18 cellular contexts compared by ENCODE assay signal in the genomic region with DNA sequence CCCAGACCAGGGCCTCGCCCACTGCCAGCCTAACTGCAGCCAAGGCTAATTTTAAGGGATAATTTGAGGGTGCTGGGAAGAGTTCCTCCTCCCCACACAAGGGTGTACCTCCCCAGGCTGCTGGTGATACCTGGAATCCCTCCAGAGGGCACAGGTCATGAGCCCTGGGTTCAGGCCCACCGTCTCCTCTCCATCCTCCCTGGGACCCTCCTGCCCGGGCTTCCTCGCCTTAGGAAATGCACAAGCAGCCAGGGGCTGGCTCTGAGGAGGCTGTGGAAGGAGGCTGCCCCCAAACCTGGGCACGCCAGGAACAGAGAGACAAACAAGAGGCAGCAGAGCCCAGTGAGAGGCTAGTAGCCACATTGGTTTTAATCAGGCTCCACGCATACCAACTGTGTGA. TPM values are rescaled to one million over a fixed set of nuclear protein-coding genes. Genes with fewer than 3 reads are reported as not detected.
DNase-seq lines count a peak whose midpoint lies in the region; ATAC-seq, FAIRE-seq and TF ChIP-seq lines count a peak whose summit lies in the region.
"Had no signal": no experiment of that assay in that cellular context is flagged by ENCODE, and none has a peak within 500 bp of the region (broad histone marks: within the 10 kb centered on the region; RNA-seq: fewer than 3 reads in every experiment).

No MANE protein-coding gene starts in this region.

- TF ChIP-seq CTCF in astrocyte (IDR thresholded peaks at IDR 0.05; ENCODE audit: insufficient read depth, low read depth, low read length) (no peak), spleen (IDR thresholded peaks at IDR 0.05 in 8 of 11, conservative IDR thresholded peaks at IDR 0.05 in 3 of 11) (no peak), lower leg skin (IDR thresholded peaks at IDR 0.05) (no peak), OCI-LY7 (conservative IDR thresholded peaks at IDR 0.05; ENCODE audit: low read length) (no peak), WERI-Rb-1 (IDR thresholded peaks at IDR 0.05; ENCODE audit: low read depth, low read length) (no peak)

- no peak overlapping the region for H3K14ac ChIP-seq in mesenchymal stem cell (ENCODE audit: low read length in 2 of 2)

- peaks cover 2% of the 10 kb centered on the region for H3K9me3 Mint-ChIP-seq in astrocyte (ENCODE audit: unreplicated experiment)

- H3K23ac ChIP-seq in mesenchymal stem cell (ENCODE audit: low read length in 2 of 2): no peak overlapping the region

- peaks cover 62% of the 10 kb centered on the region for H3K4me1 Mint-ChIP-seq in astrocyte (ENCODE audit: low read depth, unreplicated experiment)

- no peaks in the 10 kb centered on the region for H3K79me1 ChIP-seq in mesenchymal stem cell (replicated peaks; ENCODE audit: low read length, poor library complexity, severe bottlenecking)

- CTCF ChIA-PET in OCI-LY7 (lab: Charles Lee; ENCODE audit: unreplicated experiment): no interaction called here

- 83% methylated on average over 6 of the region's 6 CpGs for WGBS in mesenchymal stem cell
- 66 to 94% (median 83%) methylated on average over 6 of the region's 6 CpGs for WGBS in spleen, 5 donors
- WGBS in lower leg skin, 2 donors: 90 to 92% methylated on average over 6 of the region's 6 CpGs

- H3K4ac ChIP-seq in mesenchymal stem cell (ENCODE audit: low read depth in 1 of 2, low read length in 2 of 2): no peak overlapping the region

- peak overlapping the region; percentile 68 for H2AK5ac ChIP-seq in mesenchymal stem cell (ENCODE audit: low read length, severe bottlenecking)

- no peak overlapping the region for H4K8ac ChIP-seq in mesenchymal stem cell (ENCODE audit: low read length)

- H3K36me3 ChIP-seq in BLaER1 (no peaks in the 10 kb centered on the region), astrocyte (ENCODE audit: insufficient read depth, low read length) (no peaks in the 10 kb centered on the region), mesenchymal stem cell (ENCODE audit: control insufficient read depth in 1 of 2, insufficient read depth in 2 of 2, low read depth in 1 of 2, low read length in 2 of 2) (no peaks in the 10 kb centered on the region), spleen (no peaks in the 10 kb centered on the region), OCI-LY7 (ENCODE audit: insufficient read depth, low read length) (no peaks in the 10 kb centered on the region), WERI-Rb-1 (no peaks in the 10 kb centered on the region)

- intact Hi-C loops in spleen (cut with DNase I; ENCODE audit: low total_unique reads) (no loop called here), lower leg skin (cut with DNase I; ENCODE audit: low total_unique reads) (no loop called here), OCI-LY7 (cut with micrococcal nuclease; ENCODE audit: unreplicated experiment) (no loop called here)

- H2BK5ac ChIP-seq in mesenchymal stem cell (ENCODE audit: low read depth, low read length, poor library complexity, severe bottlenecking): no peak overlapping the region

- H3K27ac ChIP-seq in BLaER1 (no peak overlapping the region), astrocyte (ENCODE audit: low read depth, low read length) (no peak overlapping the region), mesenchymal stem cell (ENCODE audit: low read length, poor library complexity, severe bottlenecking) (no peak overlapping the region), spleen (peak overlapping the region in 5 of 8 donors; percentile 7 to 59 (median 41)), OCI-LY7 (ENCODE audit: low read depth, low read length, poor library complexity, severe bottlenecking) (no peak overlapping the region), WERI-Rb-1 (no peak overlapping the region)

- H2AFZ ChIP-seq in astrocyte (ENCODE audit: low read depth, low read length): no peak overlapping the region
- no peak overlapping the region for H2AFZ ChIP-seq in mesenchymal stem cell (ENCODE audit: low read depth, low read length)
- H2AFZ ChIP-seq in OCI-LY7 (ENCODE audit: low read length): no peak overlapping the region

- no peak for ATAC-seq in GM19467 (IDR thresholded peaks at IDR 0.05; ENCODE audit: unreplicated experiment)
- ATAC-seq: PC-3 had no signal

- POLR2A ChIA-PET in OCI-LY7 (lab: Charles Lee): interaction anchor here (0.7 kb wide), 1 partner anchor 296 kb away, joined by 3 read pairs; no protein-coding TSS in a partner anchor

- H3K79me2 ChIP-seq in astrocyte (ENCODE audit: insufficient read depth, low read length) (no peaks in the 10 kb centered on the region), OCI-LY7 (ENCODE audit: insufficient read depth, low read depth, low read length) (no peaks in the 10 kb centered on the region)

- peaks cover 3% of the 10 kb centered on the region for H3K36me3 Mint-ChIP-seq in astrocyte (ENCODE audit: low read depth, unreplicated experiment)

- peaks cover 13% of the 10 kb centered on the region for H3K27me3 Mint-ChIP-seq in astrocyte (ENCODE audit: low read depth, unreplicated experiment)

- H4K91ac ChIP-seq in mesenchymal stem cell (ENCODE audit: low read length): no peak overlapping the region

- peak overlapping the region; percentile 92; the same call in 1 of the 2 replicates for H3K4me2 ChIP-seq in BLaER1
- no peak overlapping the region for H3K4me2 ChIP-seq in astrocyte (ENCODE audit: low read length)
- no peak overlapping the region for H3K4me2 ChIP-seq in mesenchymal stem cell (ENCODE audit: low read length, poor library complexity, severe bottlenecking)
- no peak overlapping the region for H3K4me2 ChIP-seq in OCI-LY7 (ENCODE audit: low read length)

- H3K9me2 ChIP-seq in OCI-LY7 (ENCODE audit: insufficient read depth, low read length): no peaks in the 10 kb centered on the region

- DNase-seq in astrocyte (ENCODE audit: low read depth) (no peak), mesenchymal stem cell (no peak), spleen (peak; percentile 64), lower leg skin (ENCODE audit: low spot score in 2 of 2) (no peak), OCI-LY7 (ENCODE audit: low spot score) (no peak), WERI-Rb-1 (no peak)
- DNase-seq: Caco-2, DMS153, EL, KBM-7, MV-4-11, NCI-H1417, NCI-H1930, NCI-H748 treated with DMSO at 0.1 percent for 48 hours, PC-3 had no signal

- TF ChIP-seq POLR2A in spleen (IDR thresholded peaks at IDR 0.05) (no peak), lower leg skin (IDR thresholded peaks at IDR 0.05) (no peak)

- H3K18ac ChIP-seq in mesenchymal stem cell (ENCODE audit: low read depth in 1 of 2, low read length in 2 of 2): no peak overlapping the region

- peak overlapping the region in 1 of 2 experiments; percentile 29 for H2BK12ac ChIP-seq in mesenchymal stem cell (ENCODE audit: low read length in 2 of 2)

- H3K4me3 Mint-ChIP-seq in astrocyte (ENCODE audit: unreplicated experiment): no peak overlapping the region

- no TSS peak for BruUV-seq in OCI-LY7 (replicated peaks; lab: Mats Ljungman, UMichigan)

- H3K9me3 ChIP-seq in BLaER1 (no peaks in the 10 kb centered on the region), astrocyte (ENCODE audit: insufficient read depth, low read depth, low read length) (no peaks in the 10 kb centered on the region), mesenchymal stem cell (ENCODE audit: control insufficient read depth, low read length) (no peaks in the 10 kb centered on the region), spleen (no peaks in the 10 kb centered on the region), OCI-LY7 (ENCODE audit: low read length) (no peaks in the 10 kb centered on the region), WERI-Rb-1 (ENCODE audit: severe bottlenecking) (no peaks in the 10 kb centered on the region)
- H3K9me3 ChIP-seq: Caco-2 had no signal

- FAIRE-seq in astrocyte (lab: Jason Lieb, UNC): no peak
- FAIRE-seq: H1 had no signal

- H2BK15ac ChIP-seq in mesenchymal stem cell (ENCODE audit: low read depth, poor library complexity, severe bottlenecking): peak overlapping the region; percentile 33

- no peaks in the 10 kb centered on the region for H3K27me3 ChIP-seq in BLaER1
- H3K27me3 ChIP-seq in astrocyte (ENCODE audit: insufficient read depth, low read length): no peaks in the 10 kb centered on the region
- no peaks in the 10 kb centered on the region for H3K27me3 ChIP-seq in mesenchymal stem cell (ENCODE audit: control insufficient read depth in 1 of 2, insufficient read depth in 1 of 2, low read length in 2 of 2)
- H3K27me3 ChIP-seq in spleen (replicated peaks in 1 of 7): no peaks in the 10 kb centered on the region
- H3K27me3 ChIP-seq in WERI-Rb-1 (ENCODE audit: insufficient read depth, low read depth, severe bottlenecking): no peaks in the 10 kb centered on the region

- H3K4me1 ChIP-seq in BLaER1 (peaks cover 50% of the 10 kb centered on the region), astrocyte (ENCODE audit: insufficient read depth, low read length) (peaks cover 63% of the 10 kb centered on the region), mesenchymal stem cell (ENCODE audit: control insufficient read depth, insufficient read depth, low read depth, low read length) (peaks cover 46% of the 10 kb centered on the region), spleen (peaks cover 27 to 83% (median 60%) of the 10 kb centered on the region in 6 donors), OCI-LY7 (ENCODE audit: insufficient read depth, low read length, poor library complexity, severe bottlenecking) (peaks cover 3% of the 10 kb centered on the region)

- peak overlapping the region; percentile 44 for H3K27ac Mint-ChIP-seq in astrocyte (ENCODE audit: unreplicated experiment)

- no peaks in the 10 kb centered on the region for H4K20me1 ChIP-seq in BLaER1
- H4K20me1 ChIP-seq in astrocyte (ENCODE audit: insufficient read depth, low read length): no peaks in the 10 kb centered on the region
- H4K20me1 ChIP-seq in OCI-LY7 (ENCODE audit: insufficient read depth, low read length): no peaks in the 10 kb centered on the region

- no peak overlapping the region for H3K4me3 ChIP-seq in BLaER1
- H3K4me3 ChIP-seq in astrocyte (ENCODE audit: insufficient read depth, low read depth, low read length): no peak overlapping the region
- H3K4me3 ChIP-seq in mesenchymal stem cell (ENCODE audit: insufficient read depth in 1 of 2, low read depth in 1 of 2, low read length in 2 of 2): no peak overlapping the region
- H3K4me3 ChIP-seq in spleen: no peak overlapping the region
- H3K4me3 ChIP-seq in lower leg skin (ENCODE audit: low read depth, poor library complexity, severe bottlenecking): no peak overlapping the region
- H3K4me3 ChIP-seq in OCI-LY7 (ENCODE audit: low read depth, low read length, poor library complexity, severe bottlenecking): no peak overlapping the region
- no peak overlapping the region for H3K4me3 ChIP-seq in WERI-Rb-1 (ENCODE audit: low read depth, low read length)

- H3K9ac ChIP-seq in BLaER1 (no peak overlapping the region), astrocyte (ENCODE audit: low read length) (no peak overlapping the region), mesenchymal stem cell (ENCODE audit: low read length) (no peak overlapping the region)

- H2BK120ac ChIP-seq in mesenchymal stem cell (ENCODE audit: low read depth, low read length): no peak overlapping the region

RNA-seq across cellular contexts. Expression of a gene that starts 16.6 kb away (rescaled TPM):
- total RNA-seq in astrocyte (57.9 and 69.6 TPM in 2 replicates), spleen (10 to 100 TPM in 6 of 7 donors, 1 to 10 TPM in 1; 9.4 to 18.6 (median 13.1) TPM), lower leg skin (100 to 1,000 TPM; 113 to 125 (median 120) TPM), OCI-LY7 (2022) (1.3 and 1.8 TPM in 2 replicates)
- polyA plus RNA-seq in mesenchymal stem cell (2013, experiment 1 of 2): 47.5 TPM
- 48.4 TPM for polyA plus RNA-seq in mesenchymal stem cell (2013, experiment 2 of 2)
- 1 to 10 TPM; 1.1 to 5.7 (median 1.8) TPM for polyA plus RNA-seq in spleen
- 1.5 and 1.8 TPM in 2 replicates for total RNA-seq in OCI-LY7 (2014; rRNA removed; shearing (Covaris generic))

Comparison
In these comparisons a context has a peak if more than half of its experiments do, and no peak if none do; other contexts are left out.
1. H3K27ac ChIP-seq: peak in spleen (5 of 8); none in BLaER1 (single experiment), astrocyte (single experiment), mesenchymal stem cell (single experiment), OCI-LY7 (single experiment) and WERI-Rb-1 (single experiment).